1 cellular context compared by ENCODE assay signal in the genomic region with DNA sequence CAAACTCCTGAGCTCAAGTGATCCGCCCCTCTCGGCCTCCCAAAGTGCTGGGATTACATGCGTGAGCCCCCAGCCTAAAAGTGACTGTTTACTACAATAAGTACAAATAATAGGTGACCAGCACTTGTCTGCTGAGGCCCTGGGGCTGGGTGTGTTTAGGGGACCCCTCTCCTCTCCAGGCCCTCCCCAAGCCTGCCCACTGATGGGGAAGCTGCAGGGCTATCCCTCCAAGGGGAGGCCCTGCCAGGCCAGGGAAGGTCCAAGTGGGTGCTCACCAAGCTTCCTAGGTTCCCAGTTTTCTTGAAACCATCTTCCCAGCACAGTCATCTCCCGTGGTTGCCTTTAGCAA.
TF ChIP-seq lines count a peak whose summit lies in the region.

No MANE protein-coding gene starts in this region.

TF ChIP-seq in IMR-90, 13 proteins besides CTCF, POLR2A, EP300 and RAD21 (continued from another document):
- TF ChIP-seq, protein P1, sequence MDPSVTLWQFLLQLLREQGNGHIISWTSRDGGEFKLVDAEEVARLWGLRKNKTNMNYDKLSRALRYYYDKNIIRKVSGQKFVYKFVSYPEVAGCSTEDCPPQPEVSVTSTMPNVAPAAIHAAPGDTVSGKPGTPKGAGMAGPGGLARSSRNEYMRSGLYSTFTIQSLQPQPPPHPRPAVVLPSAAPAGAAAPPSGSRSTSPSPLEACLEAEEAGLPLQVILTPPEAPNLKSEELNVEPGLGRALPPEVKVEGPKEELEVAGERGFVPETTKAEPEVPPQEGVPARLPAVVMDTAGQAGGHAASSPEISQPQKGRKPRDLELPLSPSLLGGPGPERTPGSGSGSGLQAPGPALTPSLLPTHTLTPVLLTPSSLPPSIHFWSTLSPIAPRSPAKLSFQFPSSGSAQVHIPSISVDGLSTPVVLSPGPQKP (IDR thresholded peaks at IDR 0.05; ENCODE audit: borderline replicate concordance, low read depth, low read length): no peak
- TF ChIP-seq MAZ (IDR thresholded peaks at IDR 0.05; ENCODE audit: borderline replicate concordance, low read depth, low read length) (no peak), BHLHE40 (IDR thresholded peaks at IDR 0.05; ENCODE audit: low read depth, low read length) (no peak), RCOR1 (IDR thresholded peaks at IDR 0.05; ENCODE audit: insufficient replicate concordance, low read length) (no peak), CEBPB (IDR thresholded peaks at IDR 0.05; ENCODE audit: low read depth, low read length) (no peak)
